Comparison of ENCODE assay signal across 8 cellular contexts in genomic region chr7:6637544-6638229, GRCh38. TPM values are rescaled to one million over a fixed set of nuclear protein-coding genes. Genes with fewer than 3 reads are reported as not detected.
DNase-seq lines count a peak whose midpoint lies in the region; ATAC-seq and TF ChIP-seq lines count a peak whose summit lies in the region.

No MANE protein-coding gene starts in this region.

- no peaks in the 10 kb centered on the region for H3K9me2 ChIP-seq in PC-3 (replicated peaks; ENCODE audit: low read length)

- DNase-seq in AG09319 (ENCODE audit: extremely low read depth, low read depth) (no peak), PC-3 (peak; percentile 14), heart left ventricle (peak in 3 of 5 donors; percentile 30 to 44 (median 37)), sigmoid colon (no peak), medulla oblongata (ENCODE audit: extremely low spot score) (no peak)
- DNase-seq in activated T-helper 9 cell treated with anti-CD3 and anti-CD28 coated beads, Interleukin-2, amount 50 U/mL, for 16 hours (ENCODE audit: low read depth) = peak; percentile 51

- no peaks in the 10 kb centered on the region for H4K20me1 ChIP-seq in PC-3 (ENCODE audit: low read length)

- CTCF ChIA-PET in PC-3 (lab: Charles Lee) = no interaction called here

- peaks cover 15% of the 10 kb centered on the region; the same call in 1 of the 2 replicates for H3K4me1 ChIP-seq in PC-3 (ENCODE audit: insufficient read depth, low read length)
- H3K4me1 ChIP-seq in heart left ventricle = peaks cover 0 to 31% (median 17%) of the 10 kb centered on the region in 12 donors
- peaks cover 0 to 31% (median 26%) of the 10 kb centered on the region in 4 donors for H3K4me1 ChIP-seq in sigmoid colon

- TF ChIP-seq EP300 in sigmoid colon (IDR thresholded peaks at IDR 0.05) = no peak

- no TSS peak for BruUV-seq in PC-3 (replicated peaks; lab: Mats Ljungman, UMichigan)

- intact Hi-C loops in PC-3 (cut with micrococcal nuclease) = no loop called here
- intact Hi-C loops in heart left ventricle (cut with DNase I) = loop anchor here in 1 of 10 donors (5.0 kb wide), 2 partner anchors 70 to 90 kb away; partner anchors contain the start of gene ZNF12
- intact Hi-C loops in sigmoid colon (cut with DNase I) = no loop called here

- H3K9me3 ChIP-seq in PC-3 (ENCODE audit: low read length) (no peaks in the 10 kb centered on the region), heart left ventricle (no peaks in the 10 kb centered on the region), sigmoid colon (no peaks in the 10 kb centered on the region)

- ATAC-seq in GM18519 (IDR thresholded peaks at IDR 0.05; ENCODE audit: low FRiP score, unreplicated experiment) (peak; percentile 74), HG03045 (IDR thresholded peaks at IDR 0.05; ENCODE audit: unreplicated experiment) (peak; percentile 69), PC-3 (peak; percentile 69), heart left ventricle (peak; percentile 10 to 56 (median 42))

- H3K36me3 ChIP-seq in PC-3 (ENCODE audit: low read depth, low read length) (peaks cover 7% of the 10 kb centered on the region), heart left ventricle (peaks cover 0 to 21% (median 14%) of the 10 kb centered on the region in 9 donors), sigmoid colon (peaks cover 0 to 24% (median 8%) of the 10 kb centered on the region in 4 donors)

- TF ChIP-seq CTCF in AG09319 (IDR thresholded peaks at IDR 0.05; ENCODE audit: low read depth, low read length) (peak; percentile 10), PC-3 (conservative IDR thresholded peaks at IDR 0.05; ENCODE audit: low read depth, low read length) (peak; percentile 41; the same call in 1 of the 2 replicates), heart left ventricle (IDR thresholded peaks at IDR 0.05) (peak in 9 of 12 donors; percentile 8 to 42 (median 24)), sigmoid colon (IDR thresholded peaks at IDR 0.05) (no peak)

- H3K27me3 ChIP-seq in PC-3 (ENCODE audit: low read length) (no peaks in the 10 kb centered on the region), heart left ventricle (no peaks in the 10 kb centered on the region), sigmoid colon (no peaks in the 10 kb centered on the region)

- POLR2A ChIA-PET in PC-3 (lab: Charles Lee; ENCODE audit: unreplicated experiment) = no interaction called here

- H3K79me2 ChIP-seq in PC-3 (ENCODE audit: low read length) = peaks cover 39% of the 10 kb centered on the region

- H3K27ac ChIP-seq in PC-3 (ENCODE audit: low read length) = no peak overlapping the region
- H3K27ac ChIP-seq in heart left ventricle = peak overlapping the region in 11 of 12 donors; percentile 41 to 76 (median 63)
- H3K27ac ChIP-seq in sigmoid colon = peak overlapping the region; percentile 54 to 84 (median 72)

- H3K4me2 ChIP-seq in PC-3 (ENCODE audit: low read length) = peak overlapping the region; percentile 88

- TF ChIP-seq POLR2A in heart left ventricle (IDR thresholded peaks at IDR 0.05) (no peak), sigmoid colon (IDR thresholded peaks at IDR 0.05) (no peak)

- 2 to 5% (median 2%) methylated on average over 15 to 60 of the region's 60 CpGs for WGBS in heart left ventricle, 4 donors
- WGBS in sigmoid colon, 2 donors = 1% methylated on average over 60 of the region's 60 CpGs

- H2AFZ ChIP-seq in PC-3 (ENCODE audit: low read length) = 0 out of 2 replicates have a peak overlapping the region, but pooled peaks have one; percentile 34

- no peaks in the 10 kb centered on the region for H3F3A ChIP-seq in PC-3 (ENCODE audit: low read length, unreplicated experiment)

- H3K4me3 ChIP-seq in PC-3 (ENCODE audit: low read length) = peak overlapping the region; percentile 75
- H3K4me3 ChIP-seq in heart left ventricle = peak overlapping the region; percentile 66 to 99 (median 92)
- peak overlapping the region; percentile 63 to 97 (median 88) for H3K4me3 ChIP-seq in sigmoid colon

- peak overlapping the region; percentile 68 for H3K9ac ChIP-seq in PC-3 (ENCODE audit: low read length)

RNA-seq across cellular contexts. Expression of gene ZNF316, which starts 0.6 kb away (rescaled TPM):
- 17.5 and 26.7 TPM in 2 replicates for total RNA-seq in PC-3 (2014; rRNA removed)
- total RNA-seq in heart left ventricle = 10 to 100 TPM; 11.0 to 22.9 (median 14.5) TPM
- 10 to 100 TPM; 11.4 to 13.5 TPM for polyA plus RNA-seq in heart left ventricle
- total RNA-seq in sigmoid colon = 10 to 100 TPM; 10.2 to 49.6 (median 17.2) TPM
- 10 to 100 TPM in 1 of 3 donors, 1 to 10 TPM in 2; 3.6 to 17.3 (median 5.3) TPM for polyA plus RNA-seq in sigmoid colon

RNA-seq across cellular contexts. Expression of gene ZNF853, which starts 22.3 kb away (rescaled TPM):
- 1.0 and 1.6 TPM in 2 replicates for total RNA-seq in PC-3 (2014; rRNA removed)
- total RNA-seq in heart left ventricle = 10 to 100 TPM in 8 of 9 donors, 1 to 10 TPM in 1; 6.6 to 27.8 (median 11.8) TPM
- polyA plus RNA-seq in heart left ventricle = 1 to 10 TPM; 3.1 to 5.7 TPM
- total RNA-seq in sigmoid colon = 10 to 100 TPM; 20.0 to 36.0 (median 24.8) TPM
- 1 to 10 TPM in 2 of 3 donors, under 1 TPM in 1; 0.69 to 2.3 (median 1.8) TPM for polyA plus RNA-seq in sigmoid colon

RNA-seq across cellular contexts. Expression of gene INTS15, which starts 47.9 kb away (rescaled TPM):
- total RNA-seq in PC-3 (2014; rRNA removed) (22.7 and 23.5 TPM in 2 replicates), heart left ventricle (10 to 100 TPM; 11.7 to 22.7 (median 15.3) TPM), sigmoid colon (10 to 100 TPM; 16.3 to 30.2 (median 23.1) TPM)
- polyA plus RNA-seq in heart left ventricle (10 to 100 TPM in 1 of 2 donors, 1 to 10 TPM in 1; 7.1 to 15.6 TPM), sigmoid colon (10 to 100 TPM; 10.4 to 18.1 (median 13.2) TPM)

Comparison
In these comparisons a context has a peak if more than half of its experiments do, and no peak if none do; other contexts are left out.
1. DNase-seq: peak in PC-3 (single experiment), activated T-helper 9 cell treated with anti-CD3 and anti-CD28 coated beads, Interleukin-2, amount 50 U/mL, for 16 hours (single experiment) and heart left ventricle (3 of 5); none in AG09319 (single experiment), sigmoid colon (single experiment) and medulla oblongata (single experiment).
2. CTCF ChIP-seq: peak in AG09319 (single experiment), PC-3 (single experiment) and heart left ventricle (9 of 12); none in sigmoid colon (0 of 4).
3. Peak in every context shown above with its lines, with median percentiles within 50 percentile points of each other: ATAC-seq and H3K4me3 ChIP-seq.